In genomic region chr14:21098892-21099595, GRCh38 we compare ENCODE assay signal across 9 cellular contexts. TPM values are rescaled to one million over a fixed set of nuclear protein-coding genes. Genes with fewer than 3 reads are reported as not detected.
A peak's percentile ranks its signal among the peaks of the same experiment; 100 is the strongest.
DNase-seq lines count a peak whose midpoint lies in the region; ATAC-seq and TF ChIP-seq lines count a peak whose summit lies in the region.
"Had no signal": no experiment of that assay in that cellular context is flagged by ENCODE, and none has a peak within 500 bp of the region (broad histone marks: within the 10 kb centered on the region; RNA-seq: fewer than 3 reads in every experiment).

No MANE protein-coding gene starts in this region.

- H3K9me3 ChIP-seq in HUES6 (ENCODE audit: control insufficient read depth, insufficient read depth, low read depth, low read length): no peaks in the 10 kb centered on the region
- H3K9me3 ChIP-seq in mucosa of rectum (ENCODE audit: control insufficient read depth in 2 of 2, low read length in 2 of 2): no peaks in the 10 kb centered on the region

- peaks cover 36% of the 10 kb centered on the region for H3K4me1 Mint-ChIP-seq in MCF 10A (ENCODE audit: insufficient read depth, unreplicated experiment)

- H3K27me3 ChIP-seq in HUES6 (ENCODE audit: control insufficient read depth, insufficient read depth, low read length) (no peaks in the 10 kb centered on the region), mucosa of rectum (ENCODE audit: control insufficient read depth in 2 of 2, insufficient read depth in 2 of 2, low read length in 2 of 2) (no peaks in the 10 kb centered on the region)

- CTCF ChIA-PET in MCF 10A (lab: Yijun Ruan, JAX): interaction anchor here (1.1 to 10.5 kb wide), 4 partner anchors 32 to 85 kb away, joined by 3 to 248 read pairs (median 66); no protein-coding TSS in a partner anchor

- ATAC-seq in GM19467 (IDR thresholded peaks at IDR 0.05; ENCODE audit: unreplicated experiment): no peak

- H3K9ac ChIP-seq in HUES6 (ENCODE audit: low read length) (peak overlapping the region; percentile 56), mucosa of rectum (ENCODE audit: low read depth in 1 of 2, low read length in 2 of 2) (peak overlapping the region; percentile 78)

- H3K27ac ChIP-seq in HUES6 (ENCODE audit: low read depth, low read length): peak overlapping the region; percentile 18; the same call in 1 of the 2 replicates
- peak overlapping the region; percentile 86 for H3K27ac ChIP-seq in mucosa of rectum (ENCODE audit: low read depth in 2 of 2, low read length in 2 of 2)

- DNase-seq in AG08396 (ENCODE audit: low spot score): peak; percentile 6
- DNase-seq in MCF 10A (ENCODE audit: unreplicated experiment): no peak
- no peak for DNase-seq in NCI-H1930 (lab: John Stamatoyannopoulos, UW)
- no peak for DNase-seq in COLO829 (ENCODE audit: low spot score)
- DNase-seq in medulla oblongata (ENCODE audit: extremely low spot score): no peak

- H3K4me3 ChIP-seq in HUES6 (ENCODE audit: low read depth, low read length): peak overlapping the region; percentile 77
- H3K4me3 ChIP-seq in mucosa of rectum (ENCODE audit: low read length in 2 of 2): peak overlapping the region; percentile 80 to 86

- no peaks in the 10 kb centered on the region for H3K36me3 ChIP-seq in HUES6 (ENCODE audit: control insufficient read depth, insufficient read depth, low read length)
- no peaks in the 10 kb centered on the region for H3K36me3 ChIP-seq in mucosa of rectum (ENCODE audit: control insufficient read depth in 2 of 2, insufficient read depth in 2 of 2, low read length in 2 of 2)

- no peaks in the 10 kb centered on the region for H3K27me3 Mint-ChIP-seq in MCF 10A (ENCODE audit: insufficient read depth, unreplicated experiment)

- TSS peak; percentile 91 for BruUV-seq in MCF 10A (replicated peaks; lab: Mats Ljungman, UMichigan)

- no peak for TF ChIP-seq CTCF in MCF 10A (IDR thresholded peaks at IDR 0.05; ENCODE audit: unreplicated experiment)

- intact Hi-C loops in MCF 10A (cut with micrococcal nuclease): loop anchor here (5.0 kb wide), 1 partner anchor 487 kb away; no protein-coding TSS in a partner anchor

- no peaks in the 10 kb centered on the region for H3K9me3 Mint-ChIP-seq in MCF 10A (ENCODE audit: unreplicated experiment)

- H3K4me3 Mint-ChIP-seq in MCF 10A (ENCODE audit: unreplicated experiment): peak overlapping the region; percentile 85

- H3K36me3 Mint-ChIP-seq in MCF 10A (ENCODE audit: insufficient read depth, unreplicated experiment): no peaks in the 10 kb centered on the region

- peak overlapping the region; percentile 90 for H3K27ac Mint-ChIP-seq in MCF 10A (ENCODE audit: low read depth, unreplicated experiment)

- POLR2A ChIA-PET in MCF 10A (lab: Yijun Ruan, JAX): interaction anchor here (0.6 to 1.6 kb wide), 3 partner anchors 10 to 110 kb away, joined by 3 to 4 read pairs (median 3); no protein-coding TSS in a partner anchor

- H3K4me1 ChIP-seq in HUES6 (ENCODE audit: control insufficient read depth, insufficient read depth, low read length) (peaks cover 52% of the 10 kb centered on the region), mucosa of rectum (ENCODE audit: control insufficient read depth in 2 of 2, insufficient read depth in 2 of 2, low read length in 2 of 2) (peaks cover 33 to 55% of the 10 kb centered on the region in 2 donors)

RNA-seq across cellular contexts. Expression of gene ZNF219, which starts 0.6 kb away (rescaled TPM):
- 18.4 and 33.8 TPM in 2 replicates for total RNA-seq in MCF 10A (2022)

RNA-seq across cellular contexts. Expression of gene TMEM253, which starts 1.8 kb away (rescaled TPM):
- 0.59 and 1.6 TPM in 2 replicates for total RNA-seq in MCF 10A (2022)

RNA-seq across cellular contexts. Expression of gene ARHGEF40, which starts 28.9 kb away (rescaled TPM):
- 3.6 and 6.7 TPM in 2 replicates for total RNA-seq in MCF 10A (2022)

RNA-seq across cellular contexts. Expression of gene RNASE8, which starts 41.4 kb away (rescaled TPM):
- total RNA-seq in MCF 10A (2022): not detected in 2 replicates
- total RNA-seq: renal cortical epithelial cell had no signal

RNA-seq across cellular contexts. Expression of gene OR5AU1, which starts 56.8 kb away (rescaled TPM):
- not detected in 2 replicates for total RNA-seq in MCF 10A (2022)
- total RNA-seq: renal cortical epithelial cell had no signal
